ENCODE assay signal across 33 cellular contexts in the genomic region with DNA sequence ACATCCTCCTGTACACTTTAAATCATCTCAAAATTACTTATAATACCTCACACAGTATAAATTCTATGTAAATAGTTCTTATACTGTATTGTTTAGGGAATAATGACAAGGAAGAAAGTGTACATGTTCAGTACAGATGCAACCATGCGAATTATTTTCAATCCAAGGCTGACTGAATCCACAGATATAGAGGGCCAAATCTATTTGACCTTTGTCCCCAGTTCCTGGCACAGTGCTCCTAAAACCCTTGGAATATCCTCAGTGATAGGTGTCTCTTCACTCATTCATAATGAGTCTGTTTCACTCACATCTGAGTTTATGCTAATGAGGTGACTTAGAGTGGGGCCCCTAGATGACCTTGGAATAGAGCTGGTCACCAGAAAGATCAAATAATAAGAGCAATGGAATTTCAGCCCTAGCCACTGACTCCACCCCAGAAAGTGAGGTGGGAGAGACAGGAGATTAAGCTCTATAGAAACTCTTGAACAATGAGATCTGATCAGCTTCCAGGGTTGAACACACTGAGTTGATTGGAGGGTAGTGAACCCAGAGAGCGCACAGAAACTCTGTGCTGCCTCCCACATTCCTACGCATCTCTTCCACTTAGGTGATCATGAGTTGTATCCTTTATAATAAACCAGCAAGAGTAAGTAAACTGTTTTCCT.
DNase-seq lines count a peak whose midpoint lies in the region; ATAC-seq and TF ChIP-seq lines count a peak whose summit lies in the region.
"Had no signal": no experiment of that assay in that cellular context is flagged by ENCODE, and none has a peak within 500 bp of the region (broad histone marks: within the 10 kb centered on the region; RNA-seq: fewer than 3 reads in every experiment).

No MANE protein-coding gene starts in this region.

- peak overlapping the region; percentile 67 for H3K27ac ChIP-seq in cardiac muscle cell
- H3K27ac ChIP-seq in right lobe of liver: no peak overlapping the region
- H3K27ac ChIP-seq: adrenal gland, esophagus squamous epithelium, foreskin keratinocyte, heart left ventricle, PC-9, upper lobe of left lung had no signal

- no peaks in the 10 kb centered on the region for H3K36me3 ChIP-seq in cardiac muscle cell
- peaks cover 0 to 5% (median 0%) of the 10 kb centered on the region in 4 donors for H3K36me3 ChIP-seq in right lobe of liver
- H3K36me3 ChIP-seq: adrenal gland had no signal

- H3K4me3 ChIP-seq in cardiac muscle cell (no peak overlapping the region), right lobe of liver (no peak overlapping the region)
- H3K4me3 ChIP-seq: adrenal gland, esophagus squamous epithelium, heart left ventricle, lung, PC-9, upper lobe of left lung had no signal

- CTCF ChIA-PET in T-cell (lab: Charles Lee): interaction anchor here in 1 of 2 donors (0.7 kb wide), 1 partner anchor 226 kb away, joined by 7 read pairs; no protein-coding TSS in a partner anchor

- no peak overlapping the region for H3K4me3 Mint-ChIP-seq in T-cell
- H3K4me3 Mint-ChIP-seq: activated CD4-positive, alpha-beta memory T cell treated with anti-CD3 and anti-CD28 coated beads for 36 hours; activated T-cell treated with anti-CD3 and anti-CD28 coated beads, Interleukin-2, amount 50 U/mL, for 72 hours; brain; naive thymus-derived CD8-positive, alpha-beta T cell; stimulated activated memory B cell treated with anti-CD40 and anti-IgM and Interleukin-4, amounts not matched to agents 10 μg/mL and 1 μg/mL and 100 μg/mL, for 72 hours; T-helper 2 cell treated with Interferon-gamma antibody and Interleukin-4, amounts not matched to agents 5 μg/mL and 100 μg/mL, for 36 hours had no signal

- ATAC-seq in Right ventricle myocardium inferior (no peak), right lobe of liver (peak; percentile 71 to 82 (median 79)), T-cell (replicated peaks in 1 of 4) (no peak)
- ATAC-seq: activated T-cell treated with anti-CD3 and anti-CD28 coated beads, Interleukin-2, amount 50 U/mL, for 72 hours; foreskin keratinocyte; heart left ventricle; naive thymus-derived CD8-positive, alpha-beta T cell; stimulated activated memory B cell treated with anti-CD40 and anti-IgM and Interleukin-4, amounts not matched to agents 10 μg/mL and 1 μg/mL and 100 μg/mL, for 72 hours had no signal

- no peaks in the 10 kb centered on the region for H3K27me3 Mint-ChIP-seq in T-cell
- H3K27me3 Mint-ChIP-seq: activated CD4-positive, alpha-beta memory T cell treated with anti-CD3 and anti-CD28 coated beads for 36 hours; brain; naive thymus-derived CD8-positive, alpha-beta T cell; stimulated activated memory B cell treated with anti-CD40 and anti-IgM and Interleukin-4, amounts not matched to agents 10 μg/mL and 1 μg/mL and 100 μg/mL, for 72 hours had no signal

- TF ChIP-seq CTCF in cardiac muscle cell (IDR thresholded peaks at IDR 0.05; ENCODE audit: low read depth, low read length) (no peak), right lobe of liver (IDR thresholded peaks at IDR 0.05) (no peak)

- H3K4me1 Mint-ChIP-seq in T-cell: peaks cover 39 to 42% (median 40%) of the 10 kb centered on the region in 3 donors

- H3K4me1 ChIP-seq in cardiac muscle cell (ENCODE audit: low read depth): peaks cover 8% of the 10 kb centered on the region
- peaks cover 0 to 9% (median 0%) of the 10 kb centered on the region in 4 donors for H3K4me1 ChIP-seq in right lobe of liver
- H3K4me1 ChIP-seq: adrenal gland, foreskin keratinocyte had no signal

- no peaks in the 10 kb centered on the region for H3K9me3 Mint-ChIP-seq in T-cell
- H3K9me3 Mint-ChIP-seq: activated CD4-positive, alpha-beta memory T cell treated with anti-CD3 and anti-CD28 coated beads for 36 hours; activated T-cell treated with anti-CD3 and anti-CD28 coated beads, Interleukin-2, amount 50 U/mL, for 72 hours; naive thymus-derived CD8-positive, alpha-beta T cell; stimulated activated memory B cell treated with anti-CD40 and anti-IgM and Interleukin-4, amounts not matched to agents 10 μg/mL and 1 μg/mL and 100 μg/mL, for 72 hours; T-helper 2 cell treated with Interferon-gamma antibody and Interleukin-4, amounts not matched to agents 5 μg/mL and 100 μg/mL, for 36 hours had no signal

- peaks cover 19% of the 10 kb centered on the region for H3K36me3 Mint-ChIP-seq in T-cell

- intact Hi-C loops in Right ventricle myocardium inferior (cut with DNase I) (no loop called here), right lobe of liver (cut with DNase I) (no loop called here)

- H3K27me3 ChIP-seq in cardiac muscle cell (no peaks in the 10 kb centered on the region), right lobe of liver (no peaks in the 10 kb centered on the region)
- H3K27me3 ChIP-seq: adrenal gland, esophagus squamous epithelium, foreskin keratinocyte, heart left ventricle, upper lobe of left lung had no signal

- POLR2A ChIA-PET in T-cell (lab: Charles Lee): interaction anchor here in 1 of 2 donors (0.6 kb wide), 1 partner anchor 66 kb away, joined by 3 read pairs; no protein-coding TSS in a partner anchor

- TF ChIP-seq POLR2A in right lobe of liver (IDR thresholded peaks at IDR 0.05): no peak

- 66% methylated on average over 2 of the region's 3 CpGs for WGBS in right lobe of liver (ENCODE audit: insufficient coverage, low coverage, low lambda C conversion rate, missing lambda C conversion rate)

- no peak overlapping the region for H3K27ac Mint-ChIP-seq in T-cell
- H3K27ac Mint-ChIP-seq: activated CD4-positive, alpha-beta memory T cell treated with anti-CD3 and anti-CD28 coated beads for 36 hours; activated T-cell treated with anti-CD3 and anti-CD28 coated beads, Interleukin-2, amount 50 U/mL, for 72 hours; stimulated activated memory B cell treated with anti-CD40 and anti-IgM and Interleukin-4, amounts not matched to agents 10 μg/mL and 1 μg/mL and 100 μg/mL, for 72 hours; T-helper 2 cell treated with Interferon-gamma antibody and Interleukin-4, amounts not matched to agents 5 μg/mL and 100 μg/mL, for 36 hours had no signal

- DNase-seq in cardiac muscle cell (ENCODE audit: low read depth in 1 of 2, low spot score in 1 of 2) (no peak), Right ventricle myocardium inferior (ENCODE audit: missing footprints) (no peak), astrocyte of the hippocampus (ENCODE audit: low read depth, low spot score) (peak; percentile 48), right lobe of liver (no peak), T-cell (no peak), NCI-H2196 (lab: John Stamatoyannopoulos, UW; ENCODE audit: unreplicated experiment) (no peak), SIG-M5 (lab: John Stamatoyannopoulos, UW) (no peak), NCI-H748 (lab: John Stamatoyannopoulos, UW; ENCODE audit: unreplicated experiment) (no peak)
- DNase-seq: activated CD4-positive, alpha-beta memory T cell treated with anti-CD3 and anti-CD28 coated beads for 36 hours; activated CD4-positive, alpha-beta T cell treated with anti-CD3 and anti-CD28 coated beads for 1 hour; activated naive CD4-positive, alpha-beta T cell; activated T-cell treated with anti-CD3 and anti-CD28 coated beads, Interleukin-2, amount 50 U/mL, for 72 hours; adrenal gland; Calu3; cerebellar nuclear complex; dermis blood vessel endothelial cell; esophagus squamous epithelium; foreskin keratinocyte; heart left ventricle; naive thymus-derived CD8-positive, alpha-beta T cell; NCI-H1105; NCI-H187 treated with DMSO at 0.1 percent for 48 hours; NCI-H526; NK-92 treated with Interleukin-12 subunit alpha and Interleukin-12 subunit beta, amount 100 ng/mL, for 24 hours; occipital lobe; PC-9; Right ventricle myocardium superior; substantia nigra; upper lobe of left lung had no signal

- H3K9me3 ChIP-seq in cardiac muscle cell (ENCODE audit: low read depth) (no peaks in the 10 kb centered on the region), right lobe of liver (no peaks in the 10 kb centered on the region)
- H3K9me3 ChIP-seq: adrenal gland, esophagus squamous epithelium, heart left ventricle, upper lobe of left lung had no signal

Comparison
In these comparisons a context has a peak if more than half of its experiments do, and no peak if none do; other contexts are left out.
1. ATAC-seq: peak in right lobe of liver (4 of 4); none in Right ventricle myocardium inferior (single experiment) and T-cell (0 of 4).